ENCODE assay signal across 9 cellular contexts in the genomic region with DNA sequence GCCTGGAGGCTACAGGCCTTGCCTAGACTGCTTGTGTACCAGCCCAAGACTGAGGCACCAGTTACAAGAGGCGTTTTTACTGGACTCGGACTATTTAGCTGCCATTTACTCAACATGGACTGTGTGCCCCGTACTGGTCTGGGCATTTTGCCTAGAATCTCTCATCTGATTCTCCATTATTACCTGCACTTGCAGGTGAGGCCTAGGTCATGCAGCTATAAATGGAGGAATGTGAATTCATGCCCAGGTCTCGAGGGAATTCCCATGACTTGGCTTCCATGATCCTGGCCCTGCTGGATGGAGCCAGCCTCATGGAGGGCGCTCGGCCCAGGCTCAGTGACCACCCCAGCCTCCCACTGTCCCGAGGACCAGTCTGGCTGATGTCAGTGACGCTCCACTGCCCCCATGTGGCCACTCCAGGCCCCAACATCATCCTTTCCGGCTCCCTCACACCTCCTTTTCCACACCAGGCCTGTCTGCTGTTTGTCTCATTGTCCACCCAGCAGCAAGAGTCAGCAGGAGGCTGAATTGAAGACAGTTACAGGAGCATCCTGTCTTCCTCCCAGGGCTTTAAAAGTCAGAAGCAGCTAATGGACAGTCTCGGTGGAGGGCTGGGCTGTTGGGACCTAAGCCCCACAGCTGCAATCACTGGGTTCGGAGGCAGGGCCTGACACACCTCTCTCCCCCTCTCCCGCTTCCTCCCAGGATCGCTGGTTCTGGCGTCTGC. TPM values are rescaled to one million over a fixed set of nuclear protein-coding genes. Genes with fewer than 3 reads are reported as not detected.
DNase-seq lines count a peak whose midpoint lies in the region; ATAC-seq and TF ChIP-seq lines count a peak whose summit lies in the region.
"Had no signal": no experiment of that assay in that cellular context is flagged by ENCODE, and none has a peak within 500 bp of the region (broad histone marks: within the 10 kb centered on the region; RNA-seq: fewer than 3 reads in every experiment).

No MANE protein-coding gene starts in this region.

- ATAC-seq in right lobe of liver = peak; percentile 84 to 91 (median 89)
- ATAC-seq in stimulated activated naive CD8-positive, alpha-beta T cell treated with anti-CD3 and anti-CD28 coated beads, Interleukin-15, Interleukin-2, amounts not matched to agents 100 U/mL and 50 U/mL, for 24 hours = peak; percentile 48
- no peak for ATAC-seq in GM21619 (IDR thresholded peaks at IDR 0.05; ENCODE audit: unreplicated experiment)

- intact Hi-C loops in right lobe of liver (cut with DNase I) = no loop called here

- peak; percentile 31 to 52 for DNase-seq in SHP77 (lab: John Stamatoyannopoulos, UW)
- no peak for DNase-seq in SHP77 treated with DMSO at 0.1 percent for 48 hours (lab: John Stamatoyannopoulos, UW)
- peak; percentile 48 for DNase-seq in NCI-H146 (lab: John Stamatoyannopoulos, UW)
- DNase-seq in WERI-Rb-1 = peak; percentile 85
- DNase-seq in dermis blood vessel endothelial cell = peak; percentile 83
- peak in 2 of 3 donors; percentile 71 to 79 for DNase-seq in right lobe of liver
- DNase-seq in stimulated activated naive CD8-positive, alpha-beta T cell treated with anti-CD3 and anti-CD28 coated beads, Interleukin-15, Interleukin-2, amounts not matched to agents 100 U/mL and 50 U/mL, for 24 hours = peak; percentile 70

- 13% methylated on average over 6 of the region's 14 CpGs for WGBS in right lobe of liver (ENCODE audit: insufficient coverage, low coverage, low lambda C conversion rate, missing lambda C conversion rate)

- no peaks in the 10 kb centered on the region for H3K27me3 ChIP-seq in WERI-Rb-1 (ENCODE audit: insufficient read depth, low read depth, severe bottlenecking)
- H3K27me3 ChIP-seq in right lobe of liver = no peaks in the 10 kb centered on the region

- H3K36me3 ChIP-seq in WERI-Rb-1 (peaks cover 27% of the 10 kb centered on the region), right lobe of liver (peaks cover 0 to 10% (median 2%) of the 10 kb centered on the region in 4 donors)

- TF ChIP-seq CTCF in WERI-Rb-1 (IDR thresholded peaks at IDR 0.05; ENCODE audit: low read depth, low read length) = peak; percentile 99
- TF ChIP-seq CTCF in right lobe of liver (IDR thresholded peaks at IDR 0.05) = peak; percentile 75 to 89 (median 85)

- H3K27ac ChIP-seq in WERI-Rb-1 (no peak overlapping the region), right lobe of liver (peak overlapping the region in 1 of 3 donors; percentile 14)

- no peak overlapping the region for H3K4me3 ChIP-seq in WERI-Rb-1 (ENCODE audit: low read depth, low read length)
- H3K4me3 ChIP-seq in right lobe of liver = no peak overlapping the region

- TF ChIP-seq POLR2A in right lobe of liver (IDR thresholded peaks at IDR 0.05) = no peak

- H3K4me1 ChIP-seq in right lobe of liver = peaks cover 0 to 14% (median 0%) of the 10 kb centered on the region in 4 donors

- H3K9me3 ChIP-seq in WERI-Rb-1 (ENCODE audit: severe bottlenecking) (no peaks in the 10 kb centered on the region), right lobe of liver (no peaks in the 10 kb centered on the region)

RNA-seq across cellular contexts. Expression of a gene that starts 8.7 kb away (rescaled TPM):
- total RNA-seq in dermis blood vessel endothelial cell (7.3 TPM in 2 replicates), right lobe of liver (10 to 100 TPM; 13.3 to 40.7 (median 23.5) TPM)

RNA-seq across cellular contexts. Expression of a gene that starts 15.4 kb away (rescaled TPM):
- total RNA-seq in dermis blood vessel endothelial cell = 147 and 186 TPM in 2 replicates
- total RNA-seq in right lobe of liver = 100 to 1,000 TPM in 2 of 6 experiments, 10 to 100 TPM in 4; 73.6 to 131 (median 83.3) TPM

RNA-seq across cellular contexts. Expression of a gene that starts 23.0 kb away (rescaled TPM):
- total RNA-seq in dermis blood vessel endothelial cell (not detected in 2 replicates), right lobe of liver (not detected)
- total RNA-seq: frontal cortex had no signal

RNA-seq across cellular contexts. Expression of a gene that starts 42.7 kb away (rescaled TPM):
- total RNA-seq in dermis blood vessel endothelial cell (0.68 and 0.88 TPM in 2 replicates), right lobe of liver (1 to 10 TPM in 2 of 6 experiments, under 1 TPM in 4; 0.27 to 1.5 (median 0.84) TPM)
